ENCODE assay signal across 8 cellular contexts in the genomic region with DNA sequence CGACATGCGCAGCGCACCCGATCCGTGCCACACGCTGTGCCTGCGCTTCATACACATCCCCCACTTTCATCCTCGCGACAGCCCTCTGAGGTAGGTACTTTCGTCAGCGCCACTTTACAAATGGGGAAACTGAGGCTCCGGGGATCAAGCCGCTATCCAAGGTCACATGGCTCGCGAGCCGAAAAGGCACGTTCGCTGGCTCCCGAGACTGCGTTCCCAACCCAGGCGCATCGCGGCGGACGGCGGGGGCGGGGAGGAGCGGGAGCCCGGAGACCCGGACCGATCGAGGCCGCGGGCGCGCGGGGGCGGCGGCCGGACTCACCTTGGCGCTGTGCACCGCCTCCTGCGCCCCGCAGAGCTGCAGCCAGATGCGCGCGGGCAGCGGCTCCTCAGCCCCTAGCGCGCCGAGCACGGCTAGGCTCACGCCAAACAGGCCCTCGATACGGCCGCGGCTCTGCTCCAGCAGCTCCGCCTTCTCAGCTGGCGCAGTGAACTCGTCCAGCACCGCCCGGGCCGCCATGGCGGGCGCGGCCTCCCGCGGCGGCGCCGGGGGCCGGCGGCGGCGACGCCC. TPM values are rescaled to one million over a fixed set of nuclear protein-coding genes. Genes with fewer than 3 reads are reported as not detected.
DNase-seq lines count a peak whose midpoint lies in the region; ATAC-seq, FAIRE-seq and TF ChIP-seq lines count a peak whose summit lies in the region.

No MANE protein-coding gene starts in this region.

- WGBS in sigmoid colon, 2 donors: 0% methylated on average over 76 of the region's 76 CpGs

- H3K4me3 Mint-ChIP-seq in CD14-positive monocyte: peak overlapping the region; percentile 90 to 93

- TF ChIP-seq CTCF in CD14-positive monocyte (IDR thresholded peaks at IDR 0.05) (no peak), ascending aorta (IDR thresholded peaks at IDR 0.05) (no peak), sigmoid colon (IDR thresholded peaks at IDR 0.05) (no peak)

- peaks cover 0 to 2% (median 0%) of the 10 kb centered on the region in 3 donors for H3K27me3 Mint-ChIP-seq in CD14-positive monocyte (ENCODE audit: low read depth in 3 of 3)

- H3K36me3 ChIP-seq in ascending aorta: no peaks in the 10 kb centered on the region
- H3K36me3 ChIP-seq in iPS-18a (ENCODE audit: control insufficient read depth, low read depth, low read length): no peaks in the 10 kb centered on the region
- no peaks in the 10 kb centered on the region for H3K36me3 ChIP-seq in sigmoid colon

- ATAC-seq in GM19395 (IDR thresholded peaks at IDR 0.05; ENCODE audit: unreplicated experiment) (peak; percentile 41), HG03432 (IDR thresholded peaks at IDR 0.05; ENCODE audit: unreplicated experiment) (peak; percentile 54)

- peaks cover 4 to 18% of the 10 kb centered on the region in 2 donors for H3K4me1 ChIP-seq in ascending aorta
- peaks cover 49% of the 10 kb centered on the region for H3K4me1 ChIP-seq in iPS-18a (ENCODE audit: control insufficient read depth, low read depth, low read length)
- peaks cover 0 to 45% (median 39%) of the 10 kb centered on the region in 4 donors for H3K4me1 ChIP-seq in sigmoid colon

- FAIRE-seq in RCC 7860 (lab: Jason Lieb, UNC): no peak

- peaks cover under 1 to 10% of the 10 kb centered on the region in 2 donors for H3K36me3 Mint-ChIP-seq in CD14-positive monocyte

- no peak for TF ChIP-seq POLR2A in sigmoid colon (IDR thresholded peaks at IDR 0.05)

- peak overlapping the region; percentile 81 for H3K9ac ChIP-seq in iPS-18a (ENCODE audit: low read length)

- no peak for TF ChIP-seq EP300 in sigmoid colon (IDR thresholded peaks at IDR 0.05)

- H3K9me3 ChIP-seq in ascending aorta: no peaks in the 10 kb centered on the region
- no peaks in the 10 kb centered on the region for H3K9me3 ChIP-seq in iPS-18a (ENCODE audit: control insufficient read depth, low read depth, low read length)
- H3K9me3 ChIP-seq in sigmoid colon: no peaks in the 10 kb centered on the region

- H3K4me3 ChIP-seq in ascending aorta: peak overlapping the region; percentile 88 to 99
- H3K4me3 ChIP-seq in iPS-18a (ENCODE audit: low read length): peak overlapping the region; percentile 92
- H3K4me3 ChIP-seq in sigmoid colon: peak overlapping the region; percentile 57 to 98 (median 98)

- peaks cover 34% of the 10 kb centered on the region for H3K4me1 Mint-ChIP-seq in CD14-positive monocyte

- H3K27me3 ChIP-seq in ascending aorta: no peaks in the 10 kb centered on the region
- no peaks in the 10 kb centered on the region for H3K27me3 ChIP-seq in iPS-18a (ENCODE audit: control insufficient read depth, insufficient read depth, low read length)
- H3K27me3 ChIP-seq in sigmoid colon: no peaks in the 10 kb centered on the region

- peak overlapping the region in 5 of 7 donors; percentile 84 to 94 (median 92) for H3K27ac Mint-ChIP-seq in CD14-positive monocyte

- DNase-seq in CD14-positive monocyte (ENCODE audit: low spot score) (no peak), RCC 7860 (ENCODE audit: low spot score) (peak; percentile 9), ascending aorta (ENCODE audit: low spot score in 2 of 2) (peak in 1 of 2 donors; percentile 67), sigmoid colon (peak; percentile 82), UCSD-AML1 (lab: John Stamatoyannopoulos, UW; ENCODE audit: unreplicated experiment) (no peak)

- peaks cover 0 to 5% (median 3%) of the 10 kb centered on the region in 7 donors for H3K9me3 Mint-ChIP-seq in CD14-positive monocyte

- intact Hi-C loops in CD14-positive monocyte (cut with micrococcal nuclease): loop anchor here in 1 of 2 donors (5.0 kb wide), 1 partner anchor 47 kb away; no protein-coding TSS in a partner anchor
- intact Hi-C loops in ascending aorta (cut with DNase I): loop anchor here (1.0 to 10.0 kb wide), 4 partner anchors 13 to 1777 kb away; a partner anchor contains a TSS
- intact Hi-C loops in sigmoid colon (cut with DNase I): loop anchor here (2.0 to 5.0 kb wide), 4 partner anchors 67 to 367 kb away; a partner anchor contains a TSS

- peak overlapping the region; percentile 91 to 95 for H3K27ac ChIP-seq in ascending aorta
- H3K27ac ChIP-seq in iPS-18a (ENCODE audit: low read length): peak overlapping the region; percentile 52
- peak overlapping the region; percentile 88 to 93 (median 92) for H3K27ac ChIP-seq in sigmoid colon

RNA-seq across cellular contexts. Expression of a gene that starts 0.4 kb away (rescaled TPM):
- 10 to 100 TPM; 21.4 to 22.7 TPM for polyA plus RNA-seq in CD14-positive monocyte
- 11.0 TPM for total RNA-seq in ascending aorta
- total RNA-seq in sigmoid colon: 10 to 100 TPM; 22.4 to 28.1 (median 26.1) TPM
- polyA plus RNA-seq in sigmoid colon: 10 to 100 TPM; 15.1 to 20.4 (median 17.3) TPM

Comparison
In these comparisons a context has a peak if more than half of its experiments do, and no peak if none do; other contexts are left out.
1. DNase-seq: peak in RCC 7860 (single experiment) and sigmoid colon (single experiment); none in CD14-positive monocyte (single experiment) and UCSD-AML1 (single experiment).
2. Peak in every context shown above with its lines, with median percentiles within 50 percentile points of each other: H3K27ac ChIP-seq and H3K4me3 ChIP-seq.